ENCODE assay signal across 9 cellular contexts in genomic region chr11:8070417-8071101, GRCh38. TPM values are rescaled to one million over a fixed set of nuclear protein-coding genes. Genes with fewer than 3 reads are reported as not detected.
DNase-seq lines count a peak whose midpoint lies in the region; ATAC-seq and TF ChIP-seq lines count a peak whose summit lies in the region.
"Had no signal": no experiment of that assay in that cellular context is flagged by ENCODE, and none has a peak within 500 bp of the region (broad histone marks: within the 10 kb centered on the region; RNA-seq: fewer than 3 reads in every experiment).

No MANE protein-coding gene starts in this region.

- POLR2A ChIA-PET in GM10248 (lab: Yijun Ruan, JAX) = no interaction called here

- no peaks in the 10 kb centered on the region for H3K27me3 ChIP-seq in left ventricle myocardium inferior (ENCODE audit: low read depth)
- H3K27me3 ChIP-seq: SJCRH30 had no signal

- peak; percentile 30 for TF ChIP-seq CTCF in GM10248 (IDR thresholded peaks at IDR 0.05; ENCODE audit: control extremely low read depth, extremely low read depth, low read depth, missing control alignments)
- peak; percentile 62 for TF ChIP-seq CTCF in left ventricle myocardium inferior (IDR thresholded peaks at IDR 0.05; ENCODE audit: borderline replicate concordance)

- H3K9me3 ChIP-seq in left ventricle myocardium inferior (replicated peaks) = no peaks in the 10 kb centered on the region
- H3K9me3 ChIP-seq: SJCRH30 had no signal

- peak; percentile 59 for DNase-seq in GM10248 (ENCODE audit: extremely low spot score)
- DNase-seq in SKM-1 (lab: John Stamatoyannopoulos, UW; ENCODE audit: unreplicated experiment) = peak; percentile 24
- no peak for DNase-seq in left ventricle myocardium inferior
- DNase-seq in KG1 (lab: John Stamatoyannopoulos, UW) = no peak
- no peak for DNase-seq in activated naive CD4-positive, alpha-beta T cell treated with Interleukin-2 at 50 U/mL for 16 hours
- no peak for DNase-seq in RPMI8226
- DNase-seq in T-helper 2 cell = no peak

- no peak overlapping the region for H3K27ac ChIP-seq in left ventricle myocardium inferior (replicated peaks)
- H3K27ac ChIP-seq: SJCRH30 had no signal

- CTCF ChIA-PET in GM10248 (lab: Yijun Ruan, JAX) = interaction anchor here (1.1 to 4.2 kb wide), 4 partner anchors 19 to 37 kb away, joined by 3 to 20 read pairs (median 16); no protein-coding TSS in a partner anchor

- ATAC-seq in HG02759 (IDR thresholded peaks at IDR 0.05; ENCODE audit: unreplicated experiment) = peak; percentile 70

- no peaks in the 10 kb centered on the region for H3K36me3 ChIP-seq in left ventricle myocardium inferior
- H3K36me3 ChIP-seq: SJCRH30 had no signal

- peaks cover 51% of the 10 kb centered on the region for H3K4me1 ChIP-seq in left ventricle myocardium inferior

- no peak overlapping the region for H3K4me3 ChIP-seq in left ventricle myocardium inferior
- H3K4me3 ChIP-seq: SJCRH30 had no signal

- intact Hi-C loops in left ventricle myocardium inferior (cut with micrococcal nuclease) = loop anchor here (10.0 kb wide), 1 partner anchor 46 kb away; no protein-coding TSS in a partner anchor

RNA-seq across cellular contexts. Expression of gene TUB, which starts 10.5 kb away (rescaled TPM):
- total RNA-seq in left ventricle myocardium inferior = 22.8 TPM

Comparison
In these comparisons a context has a peak if more than half of its experiments do, and no peak if none do; other contexts are left out.
1. DNase-seq: peak in GM10248 (single experiment) and SKM-1 (single experiment); none in left ventricle myocardium inferior (single experiment), KG1 (single experiment), activated naive CD4-positive, alpha-beta T cell treated with Interleukin-2 at 50 U/mL for 16 hours (single experiment), RPMI8226 (single experiment) and T-helper 2 cell (0 of 5).